Comparison of ENCODE assay signal across 1 cellular context in genomic region chr2:85865539-85866164, GRCh38.
TF ChIP-seq lines count a peak whose summit lies in the region.

No MANE protein-coding gene starts in this region.

TF ChIP-seq in IMR-90, 13 proteins besides CTCF, POLR2A, EP300 and RAD21 (continued from another document):
- no peak for TF ChIP-seq CHD1 (IDR thresholded peaks at IDR 0.05; ENCODE audit: low read depth, low read length)
- TF ChIP-seq FOS (IDR thresholded peaks at IDR 0.05; ENCODE audit: low read depth, low read length) = no peak
- no peak for TF ChIP-seq MAFK (IDR thresholded peaks at IDR 0.05; ENCODE audit: low read depth, low read length)
- no peak for TF ChIP-seq BHLHE40 (IDR thresholded peaks at IDR 0.05; ENCODE audit: low read depth, low read length)
